In genomic region chr12:117469883-117470483, GRCh38 we compare ENCODE assay signal across 8 cellular contexts.
"Had no signal": no experiment of that assay in that cellular context is flagged by ENCODE, and none has a peak within 500 bp of the region (broad histone marks: within the 10 kb centered on the region; RNA-seq: fewer than 3 reads in every experiment).

No MANE protein-coding gene starts in this region.

- DNase-seq: GDM1, GF-D8 had no signal

- FAIRE-seq: G401.6, GM12878, GM12891, GM12892, GM18507, GM19239 had no signal

- ATAC-seq: GM12878 had no signal

- H3K4me3 ChIP-seq: GM12878 had no signal
